Comparison of ENCODE assay signal across 26 cellular contexts in the genomic region with DNA sequence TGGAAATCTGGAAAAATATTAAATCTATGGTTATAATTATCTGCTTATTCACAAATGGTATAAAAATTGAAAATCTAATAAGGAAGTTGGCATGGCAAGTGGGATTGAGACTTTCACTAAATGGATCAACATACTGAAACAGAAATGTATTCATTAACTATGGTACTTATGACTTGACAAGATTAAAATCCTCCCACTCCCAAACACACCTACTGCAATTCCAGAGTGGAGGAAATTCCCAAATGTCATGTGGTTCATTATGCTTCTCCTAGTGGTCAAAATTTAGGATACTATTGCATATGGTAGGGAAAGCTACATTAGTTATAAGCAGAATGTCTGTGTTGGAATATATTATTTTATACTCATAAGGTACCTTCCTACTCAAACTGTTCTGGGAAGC.
"Had no signal": no experiment of that assay in that cellular context is flagged by ENCODE, and none has a peak within 500 bp of the region (broad histone marks: within the 10 kb centered on the region; RNA-seq: fewer than 3 reads in every experiment).

No MANE protein-coding gene starts in this region.

- H3K9me3 Mint-ChIP-seq: neural crest cell; stimulated activated naive CD8-positive, alpha-beta T cell treated with anti-CD3 and anti-CD28 coated beads, Interleukin-15, Interleukin-2, amounts not matched to agents 100 ng/mL and 50 ng/mL, for 24 hours had no signal

- H3K27ac Mint-ChIP-seq: naive thymus-derived CD4-positive, alpha-beta T cell; natural killer cell; nephron progenitor cell; stimulated activated effector memory CD8-positive, alpha-beta T cell treated with anti-CD3 and anti-CD28 coated beads, Interleukin-12 subunit alpha, Interleukin-12 subunit beta, amount 100 ng/mL, for 72 hours; stimulated activated naive B cell treated with anti-CD40 and anti-IgM and Interleukin-4, amounts not matched to agents 10 μg/mL and 1 μg/mL and 100 μg/mL, for 72 hours; stimulated activated naive CD8-positive, alpha-beta T cell treated with anti-CD3 and anti-CD28 coated beads, Interleukin-15, Interleukin-2, amounts not matched to agents 100 ng/mL and 50 ng/mL, for 24 hours had no signal

- FAIRE-seq: pancreas, small intestine, urothelium cell line had no signal

- H3K27me3 ChIP-seq: neutrophil, pancreas, right lobe of liver, sigmoid colon, stomach, thyroid gland, tibial nerve, upper lobe of left lung had no signal

- H3K9me3 ChIP-seq: neutrophil, pancreas, prostate gland, right lobe of liver, sigmoid colon, stomach, thoracic aorta, thyroid gland, tibial nerve, upper lobe of left lung had no signal

- H3K4me3 ChIP-seq: pancreas, prostate gland, right lobe of liver, sigmoid colon, stomach, thoracic aorta, thyroid gland, tibial nerve, upper lobe of left lung had no signal

- DNase-seq: naive thymus-derived CD4-positive, alpha-beta T cell; natural killer cell; nephron progenitor cell; nucleus accumbens; pancreas; right lobe of liver; sigmoid colon; small intestine; stimulated activated CD4-positive, alpha-beta T cell treated with anti-CD3 and anti-CD28 coated beads, Interleukin-15, amount 100 ng/mL, for 24 hours; stimulated activated CD4-positive, alpha-beta T cell treated with anti-CD3 and anti-CD28 coated beads, Interleukin-2, amount 100 ng/mL, for 24 hours; stimulated activated CD4-positive, alpha-beta T cell treated with anti-CD3 and anti-CD28 coated beads, Interleukin-2, amount 100 ng/mL, for 48 hours; stimulated activated CD4-positive, alpha-beta T cell treated with anti-CD3 and anti-CD28 coated beads, Interleukin-4, amount 100 ng/mL, for 24 hours; stimulated activated naive B cell treated with anti-CD40 and anti-IgM and Interleukin-4, amounts not matched to agents 10 μg/mL and 1 μg/mL and 100 μg/mL, for 72 hours; stimulated activated naive CD4-positive, alpha-beta T cell treated with Interleukin-2 at 50 U/mL for 16 hours; stomach; thyroid gland; upper lobe of left lung had no signal

- H3K4me1 Mint-ChIP-seq: naive thymus-derived CD4-positive, alpha-beta T cell; natural killer cell; neural crest cell; stimulated activated effector memory CD8-positive, alpha-beta T cell treated with anti-CD3 and anti-CD28 coated beads, Interleukin-12 subunit alpha, Interleukin-12 subunit beta, amount 100 ng/mL, for 72 hours; stimulated activated naive B cell treated with anti-CD40 and anti-IgM and Interleukin-4, amounts not matched to agents 10 μg/mL and 1 μg/mL and 100 μg/mL, for 72 hours had no signal

- H3K4me1 ChIP-seq: pancreas, prostate gland, right lobe of liver, stomach, thyroid gland had no signal

- H3K27me3 Mint-ChIP-seq: stimulated activated naive B cell treated with anti-CD40 and anti-IgM and Interleukin-4, amounts not matched to agents 10 μg/mL and 1 μg/mL and 100 μg/mL, for 72 hours; stimulated activated naive CD8-positive, alpha-beta T cell treated with anti-CD3 and anti-CD28 coated beads, Interleukin-15, Interleukin-2, amounts not matched to agents 100 ng/mL and 50 ng/mL, for 24 hours had no signal

- H3K36me3 Mint-ChIP-seq: naive thymus-derived CD4-positive, alpha-beta T cell; natural killer cell; stimulated activated effector memory CD8-positive, alpha-beta T cell treated with anti-CD3 and anti-CD28 coated beads, Interleukin-12 subunit alpha, Interleukin-12 subunit beta, amount 100 ng/mL, for 72 hours; stimulated activated naive B cell treated with anti-CD40 and anti-IgM and Interleukin-4, amounts not matched to agents 10 μg/mL and 1 μg/mL and 100 μg/mL, for 72 hours had no signal

- H3K27ac ChIP-seq: neutrophil, pancreas, prostate gland, right lobe of liver, sigmoid colon, stomach, thoracic aorta, thyroid gland, tibial nerve, upper lobe of left lung had no signal

- H3K36me3 ChIP-seq: neutrophil, pancreas, prostate gland, right lobe of liver, sigmoid colon, stomach, thoracic aorta, thyroid gland, tibial nerve, upper lobe of left lung had no signal

- H3K4me3 Mint-ChIP-seq: naive thymus-derived CD4-positive, alpha-beta T cell; natural killer cell; nephron progenitor cell; neural crest cell; stimulated activated effector memory CD8-positive, alpha-beta T cell treated with anti-CD3 and anti-CD28 coated beads, Interleukin-12 subunit alpha, Interleukin-12 subunit beta, amount 100 ng/mL, for 72 hours; stimulated activated naive B cell treated with anti-CD40 and anti-IgM and Interleukin-4, amounts not matched to agents 10 μg/mL and 1 μg/mL and 100 μg/mL, for 72 hours; stimulated activated naive CD8-positive, alpha-beta T cell treated with anti-CD3 and anti-CD28 coated beads, Interleukin-15, Interleukin-2, amounts not matched to agents 100 ng/mL and 50 ng/mL, for 24 hours had no signal

- ATAC-seq: naive thymus-derived CD4-positive, alpha-beta T cell; natural killer cell; pancreas; right cardiac atrium; right lobe of liver; stimulated activated effector memory CD8-positive, alpha-beta T cell treated with anti-CD3 and anti-CD28 coated beads, Interleukin-12 subunit alpha, Interleukin-12 subunit beta, amount 100 ng/mL, for 72 hours; stimulated activated naive B cell treated with anti-CD40 and anti-IgM and Interleukin-4, amounts not matched to agents 10 μg/mL and 1 μg/mL and 100 μg/mL, for 72 hours had no signal
